11 cellular contexts compared by ENCODE assay signal in the genomic region with DNA sequence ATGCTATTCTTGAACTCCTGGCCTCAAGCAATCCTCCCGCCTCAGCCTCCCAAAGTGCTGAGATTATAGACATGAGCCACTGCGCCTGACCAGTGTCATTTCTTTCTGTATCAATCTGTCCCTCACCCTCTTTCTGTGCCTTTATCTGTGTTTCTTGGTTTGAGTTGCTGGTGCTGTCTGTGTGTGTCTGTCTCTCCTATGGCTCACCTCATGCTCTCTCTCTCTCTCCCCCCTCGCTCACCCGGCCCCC. TPM values are rescaled to one million over a fixed set of nuclear protein-coding genes. Genes with fewer than 3 reads are reported as not detected.
DNase-seq lines count a peak whose midpoint lies in the region; ATAC-seq and TF ChIP-seq lines count a peak whose summit lies in the region.
"Had no signal": no experiment of that assay in that cellular context is flagged by ENCODE, and none has a peak within 500 bp of the region (broad histone marks: within the 10 kb centered on the region; RNA-seq: fewer than 3 reads in every experiment).

No MANE protein-coding gene starts in this region.

- H3K27me3 Mint-ChIP-seq in activated CD8-positive, alpha-beta memory T cell treated with anti-CD3 and anti-CD28 coated beads, Interleukin-2, amount 10 ng/mL, durations not matched to agents 7 days and 5 days: peaks cover 15% of the 10 kb centered on the region
- peaks cover 13% of the 10 kb centered on the region for H3K27me3 Mint-ChIP-seq in activated T-cell treated with anti-CD3 and anti-CD28 coated beads, Interleukin-2, amount 50 U/mL, for 72 hours (ENCODE audit: low read depth)

- H3K36me3 ChIP-seq in lower lobe of right lung (no peaks in the 10 kb centered on the region), stomach (peaks cover 0 to 13% (median 6%) of the 10 kb centered on the region in 4 donors)

- H3K36me3 Mint-ChIP-seq in activated CD8-positive, alpha-beta memory T cell treated with anti-CD3 and anti-CD28 coated beads, Interleukin-2, amount 10 ng/mL, durations not matched to agents 7 days and 5 days: no peaks in the 10 kb centered on the region
- H3K36me3 Mint-ChIP-seq in activated T-cell treated with anti-CD3 and anti-CD28 coated beads, Interleukin-2, amount 50 U/mL, for 72 hours (ENCODE audit: insufficient read depth in 2 of 2): no peaks in the 10 kb centered on the region

- no peak overlapping the region for H3K27ac Mint-ChIP-seq in activated CD8-positive, alpha-beta memory T cell treated with anti-CD3 and anti-CD28 coated beads, Interleukin-2, amount 10 ng/mL, durations not matched to agents 7 days and 5 days
- H3K27ac Mint-ChIP-seq in activated T-cell treated with anti-CD3 and anti-CD28 coated beads, Interleukin-2, amount 50 U/mL, for 72 hours: no peak overlapping the region

- TF ChIP-seq EP300 in stomach (IDR thresholded peaks at IDR 0.05): no peak

- peaks cover 18% of the 10 kb centered on the region for H3K4me1 Mint-ChIP-seq in activated CD8-positive, alpha-beta memory T cell treated with anti-CD3 and anti-CD28 coated beads, Interleukin-2, amount 10 ng/mL, durations not matched to agents 7 days and 5 days
- H3K4me1 Mint-ChIP-seq in activated T-cell treated with anti-CD3 and anti-CD28 coated beads, Interleukin-2, amount 50 U/mL, for 72 hours (ENCODE audit: low read depth): peaks cover 31% of the 10 kb centered on the region

- H3K4me1 ChIP-seq in lower lobe of right lung: peaks cover 7% of the 10 kb centered on the region
- peaks cover 62 to 95% (median 84%) of the 10 kb centered on the region in 4 donors for H3K4me1 ChIP-seq in stomach

- no peak overlapping the region for H3K4me3 ChIP-seq in lower lobe of right lung
- H3K4me3 ChIP-seq in stomach: peak overlapping the region in 2 of 4 donors; percentile 28 to 29

- intact Hi-C loops in lower lobe of right lung (cut with DNase I) (no loop called here), stomach (cut with DNase I; ENCODE audit: low total_unique reads) (no loop called here)

- no peak overlapping the region for H3K4me3 Mint-ChIP-seq in activated CD8-positive, alpha-beta memory T cell treated with anti-CD3 and anti-CD28 coated beads, Interleukin-2, amount 10 ng/mL, durations not matched to agents 7 days and 5 days
- H3K4me3 Mint-ChIP-seq in activated T-cell treated with anti-CD3 and anti-CD28 coated beads, Interleukin-2, amount 50 U/mL, for 72 hours: peak overlapping the region; percentile 4 to 38

- H3K9me3 ChIP-seq in lower lobe of right lung (no peaks in the 10 kb centered on the region), stomach (no peaks in the 10 kb centered on the region)

- CTCF ChIA-PET in activated CD8-positive, alpha-beta memory T cell treated with anti-CD3 and anti-CD28 coated beads, Interleukin-2, amount 10 ng/mL, durations not matched to agents 7 days and 5 days (lab: Charles Lee): interaction anchor here (1.5 kb wide), 1 partner anchor 59 kb away, joined by 4 read pairs; no protein-coding TSS in a partner anchor

- 25 to 51% (median 35%) methylated on average over 4 of the region's 4 CpGs for WGBS in stomach, 5 donors

- peaks cover 8% of the 10 kb centered on the region for H3K27me3 ChIP-seq in lower lobe of right lung (ENCODE audit: low read depth)
- peaks cover 0 to 30% (median 0%) of the 10 kb centered on the region in 3 donors for H3K27me3 ChIP-seq in stomach

- no peak overlapping the region for H3K27ac ChIP-seq in lower lobe of right lung
- peak overlapping the region; percentile 90 to 96 (median 93) for H3K27ac ChIP-seq in stomach

- TF ChIP-seq CTCF in lower lobe of right lung (IDR thresholded peaks at IDR 0.05) (no peak), stomach (IDR thresholded peaks at IDR 0.05) (no peak)

- DNase-seq in activated CD8-positive, alpha-beta memory T cell treated with anti-CD3 and anti-CD28 coated beads, Interleukin-2, amount 10 ng/mL, durations not matched to agents 7 days and 5 days: no peak
- no peak for DNase-seq in activated CD8-positive, alpha-beta memory T cell treated with anti-CD3 and anti-CD28 coated beads, Interleukin-2, amount 50 U/mL, for 48 hours
- DNase-seq in activated T-cell treated with anti-CD3 and anti-CD28 coated beads, Interleukin-2, amount 50 U/mL, for 72 hours: peak; percentile 59 to 69
- DNase-seq in lower lobe of right lung: no peak
- DNase-seq in stomach: no peak
- DNase-seq in COR-L47 (lab: John Stamatoyannopoulos, UW): no peak
- DNase-seq in NCI-H1694 treated with DMSO at 0.1 percent for 48 hours (lab: John Stamatoyannopoulos, UW): no peak
- DNase-seq: activated CD4-positive, CD25-positive, alpha-beta regulatory T cell treated with anti-CD3 and anti-CD28 coated beads, Interleukin-2, amount 50 U/mL, for 72 hours; NCI-H1436 treated with DMSO at 0.1 percent for 48 hours; PC-3 had no signal

- no peak for TF ChIP-seq POLR2A in stomach (IDR thresholded peaks at IDR 0.05)

- peak; percentile 67 for ATAC-seq in activated CD8-positive, alpha-beta memory T cell treated with anti-CD3 and anti-CD28 coated beads, Interleukin-2, amount 10 ng/mL, durations not matched to agents 7 days and 5 days
- peak; percentile 76 to 79 for ATAC-seq in activated T-cell treated with anti-CD3 and anti-CD28 coated beads, Interleukin-2, amount 50 U/mL, for 72 hours (replicated peaks in 1 of 2)
- ATAC-seq in lower lobe of right lung (peak; percentile 11 to 38), HG03442 (IDR thresholded peaks at IDR 0.05; ENCODE audit: unreplicated experiment) (no peak)
- ATAC-seq: PC-3 had no signal

- no peaks in the 10 kb centered on the region for H3K9me3 Mint-ChIP-seq in activated CD8-positive, alpha-beta memory T cell treated with anti-CD3 and anti-CD28 coated beads, Interleukin-2, amount 10 ng/mL, durations not matched to agents 7 days and 5 days (ENCODE audit: low read depth)
- H3K9me3 Mint-ChIP-seq in activated T-cell treated with anti-CD3 and anti-CD28 coated beads, Interleukin-2, amount 50 U/mL, for 72 hours: no peaks in the 10 kb centered on the region

RNA-seq across cellular contexts. Expression of a gene that starts 9.9 kb away (rescaled TPM):
- 10 to 100 TPM; 18.9 to 19.0 TPM for total RNA-seq in activated CD8-positive, alpha-beta memory T cell treated with anti-CD3 and anti-CD28 coated beads, Interleukin-2, amount 10 ng/mL, durations not matched to agents 7 days and 5 days
- total RNA-seq in activated T-cell treated with anti-CD3 and anti-CD28 coated beads, Interleukin-2, amount 50 U/mL, for 72 hours: 10 to 100 TPM; 16.3 to 19.9 TPM
- total RNA-seq in lower lobe of right lung (21.4 TPM), stomach (10 to 100 TPM in 4 of 5 donors, not detected in 1; 13.4 to 75.9 (median 24.1) TPM)
- polyA plus RNA-seq in stomach: 10 to 100 TPM; 11.5 to 12.8 (median 12.8) TPM

RNA-seq across cellular contexts. Expression of a gene that starts 12.0 kb away (rescaled TPM):
- total RNA-seq in activated CD8-positive, alpha-beta memory T cell treated with anti-CD3 and anti-CD28 coated beads, Interleukin-2, amount 10 ng/mL, durations not matched to agents 7 days and 5 days: under 1 TPM in 1 of 2 experiments, not detected in 1; 0.14 TPM
- total RNA-seq in activated T-cell treated with anti-CD3 and anti-CD28 coated beads, Interleukin-2, amount 50 U/mL, for 72 hours: 1 to 10 TPM in 1 of 2 donors, under 1 TPM in 1; 0.88 to 1.6 TPM
- total RNA-seq in lower lobe of right lung (0.68 TPM), stomach (10 to 100 TPM in 4 of 5 donors, 1 to 10 TPM in 1; 7.6 to 46.7 (median 18.5) TPM)
- polyA plus RNA-seq in stomach: 10 to 100 TPM; 11.9 to 65.8 (median 41.0) TPM

RNA-seq across cellular contexts. Expression of a gene that starts 13.1 kb away (rescaled TPM):
- 100 to 1,000 TPM; 119 to 125 TPM for total RNA-seq in activated CD8-positive, alpha-beta memory T cell treated with anti-CD3 and anti-CD28 coated beads, Interleukin-2, amount 10 ng/mL, durations not matched to agents 7 days and 5 days
- total RNA-seq in activated T-cell treated with anti-CD3 and anti-CD28 coated beads, Interleukin-2, amount 50 U/mL, for 72 hours: 100 to 1,000 TPM in 1 of 2 donors, 10 to 100 TPM in 1; 95.5 to 112 TPM
- total RNA-seq in lower lobe of right lung: 73.1 TPM
- total RNA-seq in stomach: 100 to 1,000 TPM in 2 of 5 donors, 10 to 100 TPM in 3; 32.2 to 420 (median 84.6) TPM
- 100 to 1,000 TPM in 1 of 3 donors, 10 to 100 TPM in 2; 71.9 to 101 (median 75.0) TPM for polyA plus RNA-seq in stomach

RNA-seq across cellular contexts. Expression of a gene that starts 26.3 kb away (rescaled TPM):
- 10 to 100 TPM; 13.0 to 13.8 TPM for total RNA-seq in activated CD8-positive, alpha-beta memory T cell treated with anti-CD3 and anti-CD28 coated beads, Interleukin-2, amount 10 ng/mL, durations not matched to agents 7 days and 5 days
- 10 to 100 TPM in 1 of 2 donors, 1 to 10 TPM in 1; 9.2 to 10.9 TPM for total RNA-seq in activated T-cell treated with anti-CD3 and anti-CD28 coated beads, Interleukin-2, amount 50 U/mL, for 72 hours
- total RNA-seq in lower lobe of right lung (7.5 TPM), stomach (10 to 100 TPM in 1 of 5 donors, 1 to 10 TPM in 1, under 1 TPM in 3; 0.58 to 12.2 (median 0.73) TPM)
- 1 to 10 TPM; 4.2 to 5.0 (median 5.0) TPM for polyA plus RNA-seq in stomach

RNA-seq across cellular contexts. Expression of a gene that starts 38.5 kb away (rescaled TPM):
- total RNA-seq in activated CD8-positive, alpha-beta memory T cell treated with anti-CD3 and anti-CD28 coated beads, Interleukin-2, amount 10 ng/mL, durations not matched to agents 7 days and 5 days: under 1 TPM in 1 of 2 experiments, not detected in 1; 0.18 TPM
- not detected for total RNA-seq in activated T-cell treated with anti-CD3 and anti-CD28 coated beads, Interleukin-2, amount 50 U/mL, for 72 hours
- not detected for total RNA-seq in lower lobe of right lung
- not detected for total RNA-seq in stomach
- polyA plus RNA-seq in stomach: not detected
- total RNA-seq: PC-3 had no signal

Comparison
In these comparisons a context has a peak if more than half of its experiments do, and no peak if none do; other contexts are left out.
1. DNase-seq: peak in activated T-cell treated with anti-CD3 and anti-CD28 coated beads, Interleukin-2, amount 50 U/mL, for 72 hours (2 of 2); none in activated CD8-positive, alpha-beta memory T cell treated with anti-CD3 and anti-CD28 coated beads, Interleukin-2, amount 10 ng/mL, durations not matched to agents 7 days and 5 days (single experiment), activated CD8-positive, alpha-beta memory T cell treated with anti-CD3 and anti-CD28 coated beads, Interleukin-2, amount 50 U/mL, for 48 hours (single experiment), lower lobe of right lung (single experiment), stomach (single experiment), COR-L47 (single experiment) and NCI-H1694 treated with DMSO at 0.1 percent for 48 hours (single experiment).